In genomic region chr18:24013061-24013460, GRCh38 we compare ENCODE assay signal across 16 cellular contexts. TPM values are rescaled to one million over a fixed set of nuclear protein-coding genes. Genes with fewer than 3 reads are reported as not detected.
DNase-seq lines count a peak whose midpoint lies in the region; ATAC-seq and TF ChIP-seq lines count a peak whose summit lies in the region.
"Had no signal": no experiment of that assay in that cellular context is flagged by ENCODE, and none has a peak within 500 bp of the region (broad histone marks: within the 10 kb centered on the region; RNA-seq: fewer than 3 reads in every experiment).

No MANE protein-coding gene starts in this region.

- POLR2A ChIA-PET in activated CD4-positive, alpha-beta T cell treated with anti-CD3 and anti-CD28 coated beads for 36 hours (lab: Charles Lee), result interaction anchor here (0.9 to 2.1 kb wide), 2 partner anchors 38 to 70 kb away, joined by 4 to 5 read pairs; no protein-coding TSS in a partner anchor

- no peak for ATAC-seq in activated CD4-positive, alpha-beta T cell treated with anti-CD3 and anti-CD28 coated beads for 36 hours
- no peak for ATAC-seq in activated naive CD4-positive, alpha-beta T cell treated with anti-CD3 and anti-CD28 coated beads, Interleukin-2, amount 50 U/mL, for 72 hours
- ATAC-seq in natural killer cell, result no peak
- no peak for ATAC-seq in left lung
- ATAC-seq: Panc1 had no signal

- H3K36me3 ChIP-seq in DOHH2 (ENCODE audit: control insufficient read depth, low read length) (peaks cover 24% of the 10 kb centered on the region), left lung (no peaks in the 10 kb centered on the region)
- H3K36me3 ChIP-seq: breast epithelium had no signal

- H3K27me3 Mint-ChIP-seq in activated CD4-positive, alpha-beta T cell treated with anti-CD3 and anti-CD28 coated beads for 36 hours, result peaks cover 7% of the 10 kb centered on the region
- H3K27me3 Mint-ChIP-seq in natural killer cell (ENCODE audit: low read depth in 2 of 2), result no peaks in the 10 kb centered on the region

- intact Hi-C loops in activated CD4-positive, alpha-beta T cell treated with anti-CD3 and anti-CD28 coated beads for 36 hours (cut with DNase I, micrococcal nuclease), result loop anchor here (2.0 to 10.0 kb wide), 5 partner anchors 20 to 778 kb away; partner anchors contain the start of gene RMC1 (in 1 of the 2)
- intact Hi-C loops in natural killer cell (cut with micrococcal nuclease), result loop anchor here (5.0 to 10.0 kb wide), 4 partner anchors 46 to 778 kb away; no protein-coding TSS in a partner anchor
- intact Hi-C loops in left lung (cut with DNase I), result no loop called here

- H3K4me1 ChIP-seq in DOHH2 (ENCODE audit: control insufficient read depth, low read length), result peaks cover 84% of the 10 kb centered on the region
- H3K4me1 ChIP-seq in left lung, result peaks cover 10 to 52% of the 10 kb centered on the region in 2 donors

- no peaks in the 10 kb centered on the region for H3K9me3 ChIP-seq in DOHH2 (ENCODE audit: control insufficient read depth, insufficient read depth, low read length)
- no peaks in the 10 kb centered on the region for H3K9me3 ChIP-seq in left lung
- H3K9me3 ChIP-seq: breast epithelium had no signal

- peak overlapping the region; percentile 82 for H3K4me2 ChIP-seq in DOHH2 (ENCODE audit: low read length)

- no peak for TF ChIP-seq CTCF in DOHH2 (IDR thresholded peaks at IDR 0.05; ENCODE audit: low read depth, low read length, poor library complexity, severe bottlenecking)
- no peak for TF ChIP-seq CTCF in natural killer cell (IDR thresholded peaks at IDR 0.05)
- no peak for TF ChIP-seq CTCF in left lung (IDR thresholded peaks at IDR 0.05)

- peak overlapping the region; percentile 59 for H3K4me3 Mint-ChIP-seq in activated CD4-positive, alpha-beta T cell treated with anti-CD3 and anti-CD28 coated beads for 36 hours
- peak overlapping the region; percentile 80 for H3K4me3 Mint-ChIP-seq in natural killer cell

- H3K27ac ChIP-seq in DOHH2 (ENCODE audit: low read depth, low read length) (peak overlapping the region; percentile 93), left lung (no peak overlapping the region)

- peaks cover 70% of the 10 kb centered on the region for H3K4me1 Mint-ChIP-seq in activated CD4-positive, alpha-beta T cell treated with anti-CD3 and anti-CD28 coated beads for 36 hours
- H3K4me1 Mint-ChIP-seq in natural killer cell, result peaks cover 80% of the 10 kb centered on the region in 2 donors

- H3K79me2 ChIP-seq in DOHH2 (ENCODE audit: control insufficient read depth, low read length), result peaks cover 34% of the 10 kb centered on the region

- H4K20me1 ChIP-seq in DOHH2 (ENCODE audit: control insufficient read depth, insufficient read depth, low read depth, low read length), result peaks cover 18% of the 10 kb centered on the region

- no peaks in the 10 kb centered on the region for H3K36me3 Mint-ChIP-seq in activated CD4-positive, alpha-beta T cell treated with anti-CD3 and anti-CD28 coated beads for 36 hours (ENCODE audit: low read depth)
- peaks cover 6 to 21% of the 10 kb centered on the region in 2 donors for H3K36me3 Mint-ChIP-seq in activated naive CD4-positive, alpha-beta T cell treated with anti-CD3 and anti-CD28 coated beads, Interleukin-2, amount 50 U/mL, for 72 hours
- no peaks in the 10 kb centered on the region for H3K36me3 Mint-ChIP-seq in natural killer cell

- H3K27me3 ChIP-seq in DOHH2 (ENCODE audit: control insufficient read depth, low read length) (no peaks in the 10 kb centered on the region), left lung (peaks cover 0 to 9% of the 10 kb centered on the region in 2 donors)
- H3K27me3 ChIP-seq: breast epithelium had no signal

- peaks cover 20% of the 10 kb centered on the region for H3F3A ChIP-seq in DOHH2 (ENCODE audit: control insufficient read depth, insufficient read depth)

- H3K27ac Mint-ChIP-seq in activated CD4-positive, alpha-beta T cell treated with anti-CD3 and anti-CD28 coated beads for 36 hours, result peak overlapping the region; percentile 79
- H3K27ac Mint-ChIP-seq in activated naive CD4-positive, alpha-beta T cell treated with anti-CD3 and anti-CD28 coated beads, Interleukin-2, amount 50 U/mL, for 72 hours, result peak overlapping the region; percentile 65 to 66
- H3K27ac Mint-ChIP-seq in natural killer cell, result peak overlapping the region; percentile 78 to 91

- H3K4me3 ChIP-seq in DOHH2 (ENCODE audit: low read length) (peak overlapping the region; percentile 66; the same call in 1 of the 2 replicates), left lung (no peak overlapping the region)

- CTCF ChIA-PET in activated CD4-positive, alpha-beta T cell treated with anti-CD3 and anti-CD28 coated beads for 36 hours (lab: Charles Lee), result interaction anchor here (1.0 kb wide), 2 partner anchors 9 to 94 kb away, joined by 3 read pairs; no protein-coding TSS in a partner anchor

- no peaks in the 10 kb centered on the region for H3K9me2 ChIP-seq in DOHH2 (replicated peaks; ENCODE audit: control insufficient read depth, low read length)

- no peaks in the 10 kb centered on the region for H3K9me3 Mint-ChIP-seq in activated CD4-positive, alpha-beta T cell treated with anti-CD3 and anti-CD28 coated beads for 36 hours (ENCODE audit: low read depth)
- H3K9me3 Mint-ChIP-seq in activated naive CD4-positive, alpha-beta T cell treated with anti-CD3 and anti-CD28 coated beads, Interleukin-2, amount 50 U/mL, for 72 hours, result no peaks in the 10 kb centered on the region
- no peaks in the 10 kb centered on the region for H3K9me3 Mint-ChIP-seq in natural killer cell

- no peak for DNase-seq in activated CD4-positive, alpha-beta T cell treated with anti-CD3 and anti-CD28 coated beads for 36 hours
- DNase-seq in activated CD4-positive, alpha-beta T cell treated with anti-CD3 and anti-CD28 coated beads for 4 hours, result no peak
- no peak for DNase-seq in activated naive CD4-positive, alpha-beta T cell treated with anti-CD3 and anti-CD28 coated beads, Interleukin-2, amount 50 U/mL, for 72 hours (ENCODE audit: low spot score in 2 of 2)
- DNase-seq in natural killer cell (no peak), NOMO-1 (lab: John Stamatoyannopoulos, UW; ENCODE audit: unreplicated experiment in 2 of 2) (no peak), medulla oblongata (ENCODE audit: extremely low spot score) (no peak), left lung (no peak)
- DNase-seq: activated CD4-positive, CD25-positive, alpha-beta regulatory T cell treated with anti-CD3 and anti-CD28 coated beads, Interleukin-2, amount 50 U/mL, for 72 hours; activated effector memory CD4-positive, alpha-beta T cell treated with Interleukin-2 at 50 U/mL for 16 hours; COR-L47; hippocampal formation; NCI-H2029; posterior cingulate gyrus had no signal

RNA-seq across cellular contexts. Expression of gene TTC39C, which starts 1.5 kb away (rescaled TPM):
- total RNA-seq in activated CD4-positive, alpha-beta T cell treated with anti-CD3 and anti-CD28 coated beads for 36 hours, result 10 to 100 TPM; 22.2 to 28.6 TPM
- total RNA-seq in activated naive CD4-positive, alpha-beta T cell treated with anti-CD3 and anti-CD28 coated beads, Interleukin-2, amount 50 U/mL, for 72 hours, result 10 to 100 TPM; 44.0 to 46.2 TPM
- total RNA-seq in natural killer cell (10 to 100 TPM; 39.0 to 61.5 (median 44.3) TPM), left lung (10 to 100 TPM; 12.2 to 19.3 TPM)

Comparison
In these comparisons a context has a peak if more than half of its experiments do, and no peak if none do; other contexts are left out.
1. intact Hi-C loops: an anchor here in activated CD4-positive, alpha-beta T cell treated with anti-CD3 and anti-CD28 coated beads for 36 hours (2.0 to 10.0 kb wide) and natural killer cell (5.0 to 10.0 kb wide); none called in left lung.